8 cellular contexts compared by ENCODE assay signal in genomic region chr2:197293252-197294007, GRCh38. TPM values are rescaled to one million over a fixed set of nuclear protein-coding genes. Genes with fewer than 3 reads are reported as not detected.
DNase-seq lines count a peak whose midpoint lies in the region; ATAC-seq lines count a peak whose summit lies in the region.

No MANE protein-coding gene starts in this region.

- peaks cover 84% of the 10 kb centered on the region for H3K4me1 Mint-ChIP-seq in activated naive CD8-positive, alpha-beta T cell treated with anti-CD3 and anti-CD28 coated beads for 36 hours

- H3K36me3 Mint-ChIP-seq in activated naive CD8-positive, alpha-beta T cell treated with anti-CD3 and anti-CD28 coated beads for 36 hours, result peaks cover 66% of the 10 kb centered on the region

- no peaks in the 10 kb centered on the region for H3K27me3 Mint-ChIP-seq in activated naive CD8-positive, alpha-beta T cell treated with anti-CD3 and anti-CD28 coated beads for 36 hours

- H3K27ac Mint-ChIP-seq in activated naive CD8-positive, alpha-beta T cell treated with anti-CD3 and anti-CD28 coated beads for 36 hours, result peak overlapping the region; percentile 92

- intact Hi-C loops in sciatic nerve (cut with DNase I), result no loop called here

- H3K9me3 Mint-ChIP-seq in activated naive CD8-positive, alpha-beta T cell treated with anti-CD3 and anti-CD28 coated beads for 36 hours, result peaks cover 24% of the 10 kb centered on the region

- no peak for DNase-seq in activated CD4-positive, CD25-positive, alpha-beta regulatory T cell (lab: John Stamatoyannopoulos, UW)
- DNase-seq in activated naive CD8-positive, alpha-beta T cell treated with anti-CD3 and anti-CD28 coated beads for 36 hours, result peak; percentile 41
- DNase-seq in sciatic nerve (ENCODE audit: low spot score) (no peak), NCI-H2081 treated with DMSO at 0.1 percent for 48 hours (lab: John Stamatoyannopoulos, UW) (no peak), C1 segment of cervical spinal cord (lab: John Stamatoyannopoulos, UW) (no peak), COR-L47 (lab: John Stamatoyannopoulos, UW) (no peak)

- peak overlapping the region; percentile 65 for H3K4me3 Mint-ChIP-seq in activated naive CD8-positive, alpha-beta T cell treated with anti-CD3 and anti-CD28 coated beads for 36 hours

- peak; percentile 64 to 68 for ATAC-seq in activated CD4-positive, CD25-positive, alpha-beta regulatory T cell treated with anti-CD3 and anti-CD28 coated beads, Interleukin-2, amount 50 U/mL, for 24 hours
- ATAC-seq in HG03442 (IDR thresholded peaks at IDR 0.05; ENCODE audit: unreplicated experiment) (peak; percentile 40), sciatic nerve (peak; percentile 96)

RNA-seq across cellular contexts. Expression of gene ANKRD44, which starts 17.1 kb away (rescaled TPM):
- 100 to 1,000 TPM; 118 to 121 TPM for total RNA-seq in activated naive CD8-positive, alpha-beta T cell treated with anti-CD3 and anti-CD28 coated beads for 36 hours
- total RNA-seq in sciatic nerve, result 77.8 TPM

Comparison
In these comparisons a context has a peak if more than half of its experiments do, and no peak if none do; other contexts are left out.
1. ATAC-seq: peak in every context shown above with its lines; median percentile 96 in sciatic nerve; 66 in activated CD4-positive, CD25-positive, alpha-beta regulatory T cell treated with anti-CD3 and anti-CD28 coated beads, Interleukin-2, amount 50 U/mL, for 24 hours; 40 in HG03442.